25 cellular contexts compared by ENCODE assay signal in genomic region chr2:15073639-15074038, GRCh38.
"Had no signal": no experiment of that assay in that cellular context is flagged by ENCODE, and none has a peak within 500 bp of the region (broad histone marks: within the 10 kb centered on the region; RNA-seq: fewer than 3 reads in every experiment).

No MANE protein-coding gene starts in this region.

- H3K4me3 ChIP-seq: adrenal gland, cardiac muscle cell, K562, Peyer's patch had no signal

- H3K4me1 ChIP-seq: adrenal gland, Peyer's patch had no signal

- DNase-seq: activated CD4-positive, alpha-beta memory T cell treated with anti-CD3 and anti-CD28 coated beads for 36 hours; activated CD4-positive, alpha-beta T cell treated with anti-CD3 and anti-CD28 coated beads for 4 hours; activated CD4-positive, alpha-beta T cell treated with anti-CD3 and anti-CD28 coated beads, Interleukin-2, amount 50 U/mL, for 1 hour; activated CD8-positive, alpha-beta memory T cell treated with anti-CD3 and anti-CD28 coated beads, Interleukin-2, amount 50 U/mL, for 4 hours; activated gamma-delta T cell treated with Interleukin-2 at 50 U/mL for 16 hours; activated naive CD4-positive, alpha-beta T cell treated with anti-CD3 and anti-CD28 coated beads for 36 hours; activated T-cell treated with anti-CD3 and anti-CD28 coated beads for 4 hours; activated T-cell treated with anti-CD3 and anti-CD28 coated beads, Interleukin-2, amount 50 U/mL, for 4 hours; adrenal gland; NCI-H1105; NCI-H1417 treated with DMSO at 0.1 percent for 48 hours; NCI-H187 treated with DMSO at 0.1 percent for 48 hours; NCI-H2081; NCI-H2171 treated with DMSO at 0.1 percent for 48 hours; NCI-H2227 treated with DMSO at 0.1 percent for 48 hours; NCI-H446 treated with DMSO at 0.1 percent for 48 hours; NCI-H524; Peyer's patch; RPMI8226; SIG-M5 had no signal

- H3K9me3 ChIP-seq: adrenal gland, Peyer's patch had no signal

- H3K27ac ChIP-seq: adrenal gland, cardiac muscle cell had no signal

- H3K27me3 ChIP-seq: adrenal gland, cardiac muscle cell, Peyer's patch had no signal

- ATAC-seq: activated CD4-positive, CD25-positive, alpha-beta regulatory T cell treated with anti-CD3 and anti-CD28 coated beads, Interleukin-2, amount 50 U/mL, for 24 hours; activated naive CD4-positive, alpha-beta T cell treated with anti-CD3 and anti-CD28 coated beads, Interleukin-2, amount 50 U/mL, for 72 hours; activated T-cell treated with anti-CD3 and anti-CD28 coated beads, Interleukin-2, amount 50 U/mL, for 4 hours; K562; WTC11 had no signal

- H3K36me3 ChIP-seq: adrenal gland, cardiac muscle cell, Peyer's patch had no signal
